ENCODE assay signal across 8 cellular contexts in the genomic region with DNA sequence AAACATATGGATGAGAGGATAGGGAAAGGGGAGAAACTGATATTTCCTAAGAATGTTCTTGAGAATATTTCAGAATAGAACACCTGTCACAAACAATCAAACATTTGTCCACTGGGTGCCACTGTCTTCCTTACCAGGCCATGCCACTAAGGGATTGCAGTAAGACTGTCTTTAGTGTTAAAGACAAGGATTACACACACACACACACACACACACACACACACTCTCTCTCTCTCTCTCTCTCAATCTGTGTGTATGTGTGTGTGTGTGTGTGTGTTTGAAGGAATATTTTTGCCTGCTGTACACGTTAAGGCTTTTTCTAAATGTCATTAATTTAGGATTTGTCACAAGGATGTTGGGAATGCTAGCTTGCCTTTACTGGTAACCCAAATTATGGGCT. TPM values are rescaled to one million over a fixed set of nuclear protein-coding genes. Genes with fewer than 3 reads are reported as not detected.
A peak's percentile ranks its signal among the peaks of the same experiment; 100 is the strongest.
DNase-seq lines count a peak whose midpoint lies in the region; ATAC-seq and TF ChIP-seq lines count a peak whose summit lies in the region.

No MANE protein-coding gene starts in this region.

- no peak overlapping the region for H2AFZ ChIP-seq in HCT116 (ENCODE audit: low read depth, low read length, poor library complexity, severe bottlenecking)

- intact Hi-C loops in HCT116 (cut with micrococcal nuclease) = loop anchor here (5.0 kb wide), 3 partner anchors 325 to 1085 kb away; a partner anchor contains a TSS

- RAD21 ChIA-PET in HCT116 (lab: Charles Lee; ENCODE audit: low non-redundant PET in 1 of 2, low total read pairs in 2 of 2, uncharacterized antibody in 2 of 2, unreplicated experiment in 2 of 2) = interaction anchor here in 1 of 2 experiments (0.7 kb wide), 1 partner anchor 324 kb away, joined by 3 read pairs; no protein-coding TSS in a partner anchor

- H3K4me2 ChIP-seq in HCT116 (ENCODE audit: low read length) = no peak overlapping the region

- TF ChIP-seq POLR2A in HCT116 (IDR thresholded peaks at IDR 0.05; ENCODE audit: borderline replicate concordance, extremely low read depth, insufficient read depth, insufficient read length) = no peak

- no TSS peak for BruUV-seq in HCT116 (replicated peaks; lab: Mats Ljungman, UMichigan)

- in situ Hi-C loops in ACHN (cut with HindIII; ENCODE audit: low pct_ligation_motif_present, low pct_unique_long_range_greater_than_20kb, low sequenced_read_pairs) (no loop called here), brain microvascular endothelial cell (cut with HindIII; ENCODE audit: low pct_ligation_motif_present, low sequenced_read_pairs) (no loop called here)

- peak; percentile 50 for DNase-seq in ACHN
- DNase-seq in GM04503 (ENCODE audit: low read depth) = peak; percentile 20
- peak; percentile 48 for DNase-seq in HCT116 (ENCODE audit: low read depth, low spot score)
- DNase-seq in NCI-H1694 treated with DMSO at 0.1 percent for 48 hours (lab: John Stamatoyannopoulos, UW) = peak; percentile 29
- peak; percentile 72 for DNase-seq in brain microvascular endothelial cell
- DNase-seq in kidney tubule cell (ENCODE audit: low spot score) = peak; percentile 71
- DNase-seq in GF-D8 (lab: John Stamatoyannopoulos, UW) = no peak

- H3K9me3 ChIP-seq in HCT116 (ENCODE audit: control insufficient read depth in 1 of 2, insufficient read depth in 1 of 2, low read depth in 1 of 2, low read length in 2 of 2) = no peaks in the 10 kb centered on the region

- H3K4me3 ChIP-seq in HCT116 (replicated peaks in 1 of 2; ENCODE audit: low read depth in 1 of 2, low read length in 2 of 2) = no peak overlapping the region
- H3K4me3 ChIP-seq in brain microvascular endothelial cell (ENCODE audit: low read depth, low read length) = no peak overlapping the region

- CTCF ChIA-PET in HCT116 (lab: Charles Lee) = interaction anchor here (0.6 to 1.4 kb wide), 5 partner anchors 120 to 1148 kb away, joined by 3 to 4 read pairs (median 3); no protein-coding TSS in a partner anchor

- no peaks in the 10 kb centered on the region for H3K9me2 ChIP-seq in HCT116 (ENCODE audit: insufficient read depth)

- H3K27ac ChIP-seq in HCT116 (ENCODE audit: low read depth, low read length) (no peak overlapping the region), brain microvascular endothelial cell (no peak overlapping the region)

- no peaks in the 10 kb centered on the region for H3K79me2 ChIP-seq in HCT116 (ENCODE audit: insufficient read depth, low read length)

- H3K27me3 ChIP-seq in HCT116 (ENCODE audit: insufficient read depth, low read length) = no peaks in the 10 kb centered on the region
- no peaks in the 10 kb centered on the region for H3K27me3 ChIP-seq in brain microvascular endothelial cell (replicated peaks)

- H3K9ac ChIP-seq in HCT116 (ENCODE audit: low read length) = no peak overlapping the region

- POLR2A ChIA-PET in HCT116 (lab: Charles Lee) = interaction anchor here (0.6 kb wide), 1 partner anchor 101 kb away, joined by 3 read pairs; no protein-coding TSS in a partner anchor

- no peaks in the 10 kb centered on the region for H4K20me1 ChIP-seq in HCT116 (ENCODE audit: insufficient read depth)

- no peaks in the 10 kb centered on the region for H3K36me3 ChIP-seq in HCT116 (ENCODE audit: control insufficient read depth in 1 of 2, insufficient read depth in 2 of 2, low read length in 2 of 2)
- H3K36me3 ChIP-seq in brain microvascular endothelial cell (replicated peaks) = no peaks in the 10 kb centered on the region

- TF ChIP-seq RAD21 in HCT116 (IDR thresholded peaks at IDR 0.05; ENCODE audit: low read depth) = peak; percentile 84

- ATAC-seq in HCT116 = peak; percentile 84
- ATAC-seq in activated CD4-positive, CD25-positive, alpha-beta regulatory T cell treated with anti-CD3 and anti-CD28 coated beads, Interleukin-2, amount 50 U/mL, for 24 hours = no peak

- no peaks in the 10 kb centered on the region for H3K4me1 ChIP-seq in HCT116 (ENCODE audit: control insufficient read depth in 1 of 2, insufficient read depth in 2 of 2, low read length in 2 of 2)

- peak; percentile 44 to 63 (median 55); a peak in 5 of 6 replicates for TF ChIP-seq CTCF in HCT116 (IDR thresholded peaks at IDR 0.05 in 2 of 3, conservative IDR thresholded peaks at IDR 0.05 in 1 of 3; ENCODE audit: borderline replicate concordance in 1 of 3, insufficient read depth in 1 of 3, low read depth in 2 of 3, low read length in 2 of 3)
- peak; percentile 63 for TF ChIP-seq CTCF in brain microvascular endothelial cell (IDR thresholded peaks at IDR 0.05; ENCODE audit: low read depth, low read length, missing control alignments)

TF ChIP-seq in HCT116, 20 proteins besides CTCF, POLR2A, EP300 and RAD21:
- TF ChIP-seq SRF (IDR thresholded peaks at IDR 0.05; ENCODE audit: low read depth) = no peak
- no peak for TF ChIP-seq YY1 (IDR thresholded peaks at IDR 0.05; ENCODE audit: extremely low read depth, insufficient replicate concordance, low read depth, low read length)
- TF ChIP-seq SP1 (IDR thresholded peaks at IDR 0.05; ENCODE audit: low read depth) = no peak
- TF ChIP-seq, protein P1, sequence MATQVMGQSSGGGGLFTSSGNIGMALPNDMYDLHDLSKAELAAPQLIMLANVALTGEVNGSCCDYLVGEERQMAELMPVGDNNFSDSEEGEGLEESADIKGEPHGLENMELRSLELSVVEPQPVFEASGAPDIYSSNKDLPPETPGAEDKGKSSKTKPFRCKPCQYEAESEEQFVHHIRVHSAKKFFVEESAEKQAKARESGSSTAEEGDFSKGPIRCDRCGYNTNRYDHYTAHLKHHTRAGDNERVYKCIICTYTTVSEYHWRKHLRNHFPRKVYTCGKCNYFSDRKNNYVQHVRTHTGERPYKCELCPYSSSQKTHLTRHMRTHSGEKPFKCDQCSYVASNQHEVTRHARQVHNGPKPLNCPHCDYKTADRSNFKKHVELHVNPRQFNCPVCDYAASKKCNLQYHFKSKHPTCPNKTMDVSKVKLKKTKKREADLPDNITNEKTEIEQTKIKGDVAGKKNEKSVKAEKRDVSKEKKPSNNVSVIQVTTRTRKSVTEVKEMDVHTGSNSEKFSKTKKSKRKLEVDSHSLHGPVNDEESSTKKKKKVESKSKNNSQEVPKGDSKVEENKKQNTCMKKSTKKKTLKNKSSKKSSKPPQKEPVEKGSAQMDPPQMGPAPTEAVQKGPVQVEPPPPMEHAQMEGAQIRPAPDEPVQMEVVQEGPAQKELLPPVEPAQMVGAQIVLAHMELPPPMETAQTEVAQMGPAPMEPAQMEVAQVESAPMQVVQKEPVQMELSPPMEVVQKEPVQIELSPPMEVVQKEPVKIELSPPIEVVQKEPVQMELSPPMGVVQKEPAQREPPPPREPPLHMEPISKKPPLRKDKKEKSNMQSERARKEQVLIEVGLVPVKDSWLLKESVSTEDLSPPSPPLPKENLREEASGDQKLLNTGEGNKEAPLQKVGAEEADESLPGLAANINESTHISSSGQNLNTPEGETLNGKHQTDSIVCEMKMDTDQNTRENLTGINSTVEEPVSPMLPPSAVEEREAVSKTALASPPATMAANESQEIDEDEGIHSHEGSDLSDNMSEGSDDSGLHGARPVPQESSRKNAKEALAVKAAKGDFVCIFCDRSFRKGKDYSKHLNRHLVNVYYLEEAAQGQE (IDR thresholded peaks at IDR 0.05; ENCODE audit: low read depth) = no peak
- no peak for TF ChIP-seq TCF7L2 (IDR thresholded peaks at IDR 0.05; ENCODE audit: borderline replicate concordance, extremely low read depth, insufficient read depth, insufficient read length)
- TF ChIP-seq, protein P2, sequence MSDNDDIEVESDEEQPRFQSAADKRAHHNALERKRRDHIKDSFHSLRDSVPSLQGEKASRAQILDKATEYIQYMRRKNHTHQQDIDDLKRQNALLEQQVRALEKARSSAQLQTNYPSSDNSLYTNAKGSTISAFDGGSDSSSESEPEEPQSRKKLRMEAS (IDR thresholded peaks at IDR 0.05) = no peak
- TF ChIP-seq SIN3A (IDR thresholded peaks at IDR 0.05; ENCODE audit: low read depth) = no peak
- no peak for TF ChIP-seq CBX3 (IDR thresholded peaks at IDR 0.05; ENCODE audit: low read depth)
- TF ChIP-seq JUND (IDR thresholded peaks at IDR 0.05) = no peak
- TF ChIP-seq ZFX (IDR thresholded peaks at IDR 0.05) = no peak
- TF ChIP-seq, protein P3, sequence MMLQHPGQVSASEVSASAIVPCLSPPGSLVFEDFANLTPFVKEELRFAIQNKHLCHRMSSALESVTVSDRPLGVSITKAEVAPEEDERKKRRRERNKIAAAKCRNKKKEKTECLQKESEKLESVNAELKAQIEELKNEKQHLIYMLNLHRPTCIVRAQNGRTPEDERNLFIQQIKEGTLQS (IDR thresholded peaks at IDR 0.05) = no peak
TF ChIP-seq in HCT116: peak in this region for 0.

RNA-seq across cellular contexts. Expression of a gene that starts 54.4 kb away (rescaled TPM):
- total RNA-seq in HCT116 (2021; ENCODE audit: unreplicated experiment) = not detected
- polyA plus RNA-seq in HCT116 (2012) = 0.10 TPM in 1 of 2 replicates, not detected in the other
